ENCODE assay signal across 17 cellular contexts in the genomic region with DNA sequence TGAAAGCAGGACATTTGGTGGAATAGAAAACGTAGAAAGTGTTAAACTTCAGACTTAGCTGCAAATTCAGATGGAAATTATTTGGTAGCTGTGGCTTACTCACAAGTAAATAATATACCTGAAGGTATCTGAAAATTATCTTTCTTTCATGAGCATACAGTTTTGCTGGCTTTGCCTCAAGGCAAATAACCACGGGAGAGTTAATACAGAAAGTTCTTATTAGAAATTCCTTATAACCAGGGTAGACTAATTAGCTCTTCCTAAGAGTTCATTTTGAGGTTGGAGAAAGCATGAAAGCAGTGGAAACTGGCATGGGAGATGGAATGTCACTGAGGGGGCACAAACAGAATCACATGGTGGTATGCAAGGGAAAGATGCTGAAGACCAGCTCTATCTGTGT.
DNase-seq lines count a peak whose midpoint lies in the region; ATAC-seq lines count a peak whose summit lies in the region.
"Had no signal": no experiment of that assay in that cellular context is flagged by ENCODE, and none has a peak within 500 bp of the region (broad histone marks: within the 10 kb centered on the region; RNA-seq: fewer than 3 reads in every experiment).

No MANE protein-coding gene starts in this region.

- DNase-seq in EL, result peak; percentile 1
- DNase-seq in M059J (ENCODE audit: low read depth), result peak; percentile 53
- DNase-seq in astrocyte of the hippocampus (ENCODE audit: low read depth, low spot score), result peak; percentile 54
- peak; percentile 63 for DNase-seq in renal cortical epithelial cell (ENCODE audit: low read depth)
- no peak for DNase-seq in NCI-H1105 treated with DMSO at 0.1 percent for 48 hours (lab: John Stamatoyannopoulos, UW)
- DNase-seq in stimulated activated CD4-positive, alpha-beta T cell treated with anti-CD3 and anti-CD28 coated beads, Interleukin-2, amount 100 ng/mL, for 48 hours, result no peak
- DNase-seq in AG08395 (ENCODE audit: low spot score), result no peak
- DNase-seq: 8988T; ACHN; AML-193; Caco-2; Calu3; CD4-positive, alpha-beta T cell; CD8-positive, alpha-beta T cell; DMS79 treated with DMSO at 0.1 percent for 48 hours; GF-D8 had no signal

- ATAC-seq in GM21619 (IDR thresholded peaks at IDR 0.05; ENCODE audit: unreplicated experiment), result no peak
- ATAC-seq: CD8-positive, alpha-beta T cell had no signal

Comparison
In these comparisons a context has a peak if more than half of its experiments do, and no peak if none do; other contexts are left out.
1. DNase-seq: peak in EL (single experiment), M059J (single experiment), astrocyte of the hippocampus (single experiment) and renal cortical epithelial cell (single experiment); none in NCI-H1105 treated with DMSO at 0.1 percent for 48 hours (single experiment), stimulated activated CD4-positive, alpha-beta T cell treated with anti-CD3 and anti-CD28 coated beads, Interleukin-2, amount 100 ng/mL, for 48 hours (0 of 2) and AG08395 (single experiment).